In the genomic region with DNA sequence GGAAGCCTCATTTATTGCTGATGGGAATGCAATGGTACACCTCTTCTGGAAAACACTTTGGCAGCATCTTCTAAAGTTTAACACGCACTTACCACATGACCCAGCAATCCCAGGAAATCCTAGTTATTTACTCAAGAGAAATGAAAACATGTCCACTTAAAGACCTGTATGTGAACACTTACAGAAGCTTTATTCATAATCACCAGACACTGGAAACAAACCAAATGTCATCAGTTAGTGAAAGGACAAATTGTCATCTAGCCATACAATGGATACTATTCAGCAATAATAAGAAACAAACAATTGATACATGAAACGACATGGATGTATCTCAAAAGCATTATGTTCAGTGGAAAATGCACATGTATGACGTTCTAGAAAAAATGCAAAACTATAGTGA, we compare ENCODE assay signal across 24 cellular contexts. TPM values are rescaled to one million over a fixed set of nuclear protein-coding genes. Genes with fewer than 3 reads are reported as not detected.
"Had no signal": no experiment of that assay in that cellular context is flagged by ENCODE, and none has a peak within 500 bp of the region (broad histone marks: within the 10 kb centered on the region; RNA-seq: fewer than 3 reads in every experiment).

No MANE protein-coding gene starts in this region.

- H3K36me3 Mint-ChIP-seq: activated naive CD8-positive, alpha-beta T cell; naive thymus-derived CD4-positive, alpha-beta T cell; stimulated activated naive B cell treated with anti-CD40 and anti-IgM and Interleukin-4, amounts not matched to agents 10 μg/mL and 1 μg/mL and 100 μg/mL, for 72 hours had no signal

- H3K4me3 Mint-ChIP-seq: activated CD4-positive, alpha-beta T cell treated with anti-CD3 and anti-CD28 coated beads for 36 hours; activated naive CD8-positive, alpha-beta T cell; activated T-cell treated with anti-CD3 and anti-CD28 coated beads, Interleukin-2, amount 50 U/mL, for 72 hours; naive thymus-derived CD4-positive, alpha-beta T cell; stimulated activated naive B cell treated with anti-CD40 and anti-IgM and Interleukin-4, amounts not matched to agents 10 μg/mL and 1 μg/mL and 100 μg/mL, for 72 hours had no signal

- DNase-seq: activated CD4-positive, alpha-beta T cell treated with anti-CD3 and anti-CD28 coated beads for 36 hours; activated CD4-positive, alpha-beta T cell treated with anti-CD3 and anti-CD28 coated beads, Interleukin-2, amount 50 U/mL, for 4 hours; activated CD4-positive, CD25-positive, alpha-beta regulatory T cell; activated naive CD4-positive, alpha-beta T cell treated with Interleukin-2 at 50 U/mL for 16 hours; activated T-cell treated with anti-CD3 and anti-CD28 coated beads for 4 hours; activated T-cell treated with anti-CD3 and anti-CD28 coated beads, Interleukin-2, amount 50 U/mL, for 72 hours; aorta; body of pancreas; cerebellar nuclear complex; cortex of kidney; heart right ventricle; left cardiac atrium; left ventricle myocardium superior; naive thymus-derived CD4-positive, alpha-beta T cell; ovary; stimulated activated CD4-positive, alpha-beta T cell treated with anti-CD3 and anti-CD28 coated beads, Interleukin-1b, Interleukin-23, amount 100 ng/mL, for 48 hours; stimulated activated naive B cell treated with anti-CD40 and anti-IgM and Interleukin-4, amounts not matched to agents 10 μg/mL and 1 μg/mL and 100 μg/mL, for 72 hours; T-helper 1 cell; trophoblast cell had no signal

- H3K27ac Mint-ChIP-seq: activated CD4-positive, alpha-beta T cell treated with anti-CD3 and anti-CD28 coated beads for 36 hours; activated naive CD8-positive, alpha-beta T cell; activated T-cell treated with anti-CD3 and anti-CD28 coated beads, Interleukin-2, amount 50 U/mL, for 72 hours; naive thymus-derived CD4-positive, alpha-beta T cell; stimulated activated naive B cell treated with anti-CD40 and anti-IgM and Interleukin-4, amounts not matched to agents 10 μg/mL and 1 μg/mL and 100 μg/mL, for 72 hours had no signal

- H3K27ac ChIP-seq: body of pancreas, heart right ventricle, ovary, prostate gland, thoracic aorta had no signal

- H3K4me1 Mint-ChIP-seq: activated CD4-positive, alpha-beta T cell treated with anti-CD3 and anti-CD28 coated beads for 36 hours; naive thymus-derived CD4-positive, alpha-beta T cell; stimulated activated naive B cell treated with anti-CD40 and anti-IgM and Interleukin-4, amounts not matched to agents 10 μg/mL and 1 μg/mL and 100 μg/mL, for 72 hours had no signal

- H3K9me3 Mint-ChIP-seq: activated T-cell treated with anti-CD3 and anti-CD28 coated beads, Interleukin-2, amount 50 U/mL, for 72 hours; stimulated activated naive B cell treated with anti-CD40 and anti-IgM and Interleukin-4, amounts not matched to agents 10 μg/mL and 1 μg/mL and 100 μg/mL, for 72 hours had no signal

- H3K36me3 ChIP-seq: heart right ventricle, ovary, prostate gland, thoracic aorta had no signal

- H3K9me3 ChIP-seq: body of pancreas, heart right ventricle, ovary, prostate gland, thoracic aorta had no signal

- H3K4me3 ChIP-seq: body of pancreas, heart right ventricle, ovary, prostate gland, smooth muscle cell, thoracic aorta had no signal

- H3K27me3 ChIP-seq: body of pancreas, ovary had no signal

- H3K4me1 ChIP-seq: body of pancreas, prostate gland had no signal

- H3K4me2 ChIP-seq: smooth muscle cell had no signal

- ATAC-seq: activated CD4-positive, alpha-beta T cell treated with anti-CD3 and anti-CD28 coated beads for 36 hours; activated T-cell treated with anti-CD3 and anti-CD28 coated beads, Interleukin-2, amount 50 U/mL, for 72 hours; body of pancreas; heart right ventricle; left cardiac atrium; left ventricle myocardium superior; naive thymus-derived CD4-positive, alpha-beta T cell; stimulated activated naive B cell treated with anti-CD40 and anti-IgM and Interleukin-4, amounts not matched to agents 10 μg/mL and 1 μg/mL and 100 μg/mL, for 72 hours had no signal

RNA-seq across cellular contexts. Expression of gene DNER, which starts 10.1 kb away (rescaled TPM):
- total RNA-seq: activated CD4-positive, alpha-beta T cell treated with anti-CD3 and anti-CD28 coated beads for 36 hours; activated T-cell treated with anti-CD3 and anti-CD28 coated beads, Interleukin-2, amount 50 U/mL, for 72 hours; endothelial cell of umbilical vein; naive thymus-derived CD4-positive, alpha-beta T cell had no signal
- polyA plus RNA-seq: naive thymus-derived CD4-positive, alpha-beta T cell had no signal
